1 cellular context compared by ENCODE assay signal in genomic region chr12:26125451-26126339, GRCh38.
TF ChIP-seq lines count a peak whose summit lies in the region.

No MANE protein-coding gene starts in this region.

TF ChIP-seq in HEK293, 187 proteins besides CTCF, POLR2A, EP300 and RAD21 (continued from another document and continues in another):
- TF ChIP-seq ZNF660 (tag by site-specific recombination; IDR thresholded peaks at IDR 0.05) (0 out of 2 replicates have a peak, but pooled peaks have one; percentile 10), ZNF341 (tag by site-specific recombination; IDR thresholded peaks at IDR 0.05; ENCODE audit: low read depth) (0 out of 2 replicates have a peak, but pooled peaks have one; percentile 18), ZNF311 (tag by site-specific recombination; IDR thresholded peaks at IDR 0.05; ENCODE audit: borderline replicate concordance) (no peak), BCL11B (tag by site-specific recombination; IDR thresholded peaks at IDR 0.05; ENCODE audit: low read depth) (peak; percentile 57; the same call in 1 of the 2 replicates), ZNF571 (tag by site-specific recombination; IDR thresholded peaks at IDR 0.05) (no peak), SCRT2 (tag by site-specific recombination; IDR thresholded peaks at IDR 0.05) (no peak), ZNF629 (tag by site-specific recombination; IDR thresholded peaks at IDR 0.05) (peak; percentile 63), ZFHX2 (tag by site-specific recombination; conservative IDR thresholded peaks at IDR 0.05) (peak; percentile 82), ZNF302 (tag by site-specific recombination; IDR thresholded peaks at IDR 0.05; ENCODE audit: low read depth) (no peak), ZNF707 (tag by site-specific recombination; IDR thresholded peaks at IDR 0.05) (no peak), ZNF600 (tag by site-specific recombination; IDR thresholded peaks at IDR 0.05) (peak; percentile 88), ZBTB48 (tag by site-specific recombination; IDR thresholded peaks at IDR 0.05) (peak; percentile 15; the same call in 1 of the 2 replicates), ZNF544 (tag by site-specific recombination; IDR thresholded peaks at IDR 0.05) (no peak), TCF7L2 (IDR thresholded peaks at IDR 0.05; ENCODE audit: borderline replicate concordance, low read depth, low read length) (no peak), ZNF510 (tag by site-specific recombination; IDR thresholded peaks at IDR 0.05; ENCODE audit: insufficient replicate concordance) (no peak), ZNF792 (tag by site-specific recombination; IDR thresholded peaks at IDR 0.05) (0 out of 2 replicates have a peak, but pooled peaks have one; percentile 45), ZNF354C (tag by site-specific recombination; IDR thresholded peaks at IDR 0.05; ENCODE audit: borderline replicate concordance, low read depth) (no peak), AEBP2 (tag by site-specific recombination; IDR thresholded peaks at IDR 0.05; ENCODE audit: borderline replicate concordance) (no peak), ZNF132 (tag by site-specific recombination; IDR thresholded peaks at IDR 0.05; ENCODE audit: borderline replicate concordance) (no peak), ZEB2 (tag by site-specific recombination; IDR thresholded peaks at IDR 0.05) (peak; percentile 76), ZFP3 (tag by site-specific recombination; IDR thresholded peaks at IDR 0.05; ENCODE audit: low read depth) (no peak), ZSCAN23 (tag by site-specific recombination; IDR thresholded peaks at IDR 0.05) (no peak), ZNF677 (tag by site-specific recombination; IDR thresholded peaks at IDR 0.05) (no peak), ZNF366 (tag by site-specific recombination; conservative IDR thresholded peaks at IDR 0.05) (peak; percentile 16; the same call in 1 of the 2 replicates), ZFP37 (tag by site-specific recombination; IDR thresholded peaks at IDR 0.05) (0 out of 2 replicates have a peak, but pooled peaks have one; percentile 24), ZNF391 (tag by site-specific recombination; IDR thresholded peaks at IDR 0.05; ENCODE audit: borderline replicate concordance, low read depth) (peak; percentile 54; the same call in 1 of the 2 replicates), ZNF16 (tag by site-specific recombination; IDR thresholded peaks at IDR 0.05; ENCODE audit: low read depth) (no peak), ZNF37A (tag by site-specific recombination; IDR thresholded peaks at IDR 0.05) (no peak), SP7 (tag by site-specific recombination; IDR thresholded peaks at IDR 0.05) (peak; percentile 60; the same call in 1 of the 2 replicates), ZNF654 (tag by site-specific recombination; IDR thresholded peaks at IDR 0.05; ENCODE audit: low read depth) (no peak), ZNF426 (tag by site-specific recombination; IDR thresholded peaks at IDR 0.05) (no peak), ZNF830 (tag by site-specific recombination; IDR thresholded peaks at IDR 0.05; ENCODE audit: low read depth) (no peak), BCL11A (tag by site-specific recombination; IDR thresholded peaks at IDR 0.05; ENCODE audit: low read depth) (peak; percentile 25; the same call in 1 of the 2 replicates), ZNF521 (tag by site-specific recombination; IDR thresholded peaks at IDR 0.05) (no peak), KLF9 (tag by site-specific recombination; IDR thresholded peaks at IDR 0.05; ENCODE audit: low read depth) (peak; percentile 42), KLF8 (tag by site-specific recombination; IDR thresholded peaks at IDR 0.05) (peak; percentile 71; the same call in 1 of the 2 replicates), ZNF214 (tag by site-specific recombination; IDR thresholded peaks at IDR 0.05; ENCODE audit: borderline replicate concordance) (no peak), PRDM1 (tag by site-specific recombination; IDR thresholded peaks at IDR 0.05) (peak; percentile 88), ZNF488 (tag by site-specific recombination; IDR thresholded peaks at IDR 0.05) (no peak), ZNF404 (tag by site-specific recombination; IDR thresholded peaks at IDR 0.05) (no peak), ZNF837 (tag by site-specific recombination; IDR thresholded peaks at IDR 0.05) (no peak; the same call in 1 of the 2 replicates), ZNF155 (tag by site-specific recombination; IDR thresholded peaks at IDR 0.05) (no peak), ZNF394 (tag by site-specific recombination; IDR thresholded peaks at IDR 0.05; ENCODE audit: borderline replicate concordance) (peak; percentile 37; the same call in 1 of the 2 replicates), ZNF175 (tag by site-specific recombination; IDR thresholded peaks at IDR 0.05) (no peak), ZNF292 (tag by site-specific recombination; IDR thresholded peaks at IDR 0.05; ENCODE audit: borderline replicate concordance, low read depth) (no peak), PRDM2 (tag by site-specific recombination; IDR thresholded peaks at IDR 0.05; ENCODE audit: borderline replicate concordance) (no peak), ZNF248 (tag by site-specific recombination; IDR thresholded peaks at IDR 0.05) (no peak), ZNF140 (tag by site-specific recombination; IDR thresholded peaks at IDR 0.05) (no peak)
- TF ChIP-seq, protein P1, sequence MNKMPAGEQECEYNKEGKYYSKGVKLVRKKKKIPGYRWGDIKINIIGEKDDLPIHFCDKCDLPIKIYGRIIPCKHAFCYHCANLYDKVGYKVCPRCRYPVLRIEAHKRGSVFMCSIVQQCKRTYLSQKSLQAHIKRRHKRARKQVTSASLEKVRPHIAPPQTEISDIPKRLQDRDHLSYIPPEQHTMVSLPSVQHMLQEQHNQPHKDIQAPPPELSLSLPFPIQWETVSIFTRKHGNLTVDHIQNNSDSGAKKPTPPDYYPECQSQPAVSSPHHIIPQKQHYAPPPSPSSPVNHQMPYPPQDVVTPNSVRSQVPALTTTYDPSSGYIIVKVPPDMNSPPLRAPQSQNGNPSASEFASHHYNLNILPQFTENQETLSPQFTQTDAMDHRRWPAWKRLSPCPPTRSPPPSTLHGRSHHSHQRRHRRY (tag by site-specific recombination; IDR thresholded peaks at IDR 0.05): no peak
- TF ChIP-seq, protein P2, sequence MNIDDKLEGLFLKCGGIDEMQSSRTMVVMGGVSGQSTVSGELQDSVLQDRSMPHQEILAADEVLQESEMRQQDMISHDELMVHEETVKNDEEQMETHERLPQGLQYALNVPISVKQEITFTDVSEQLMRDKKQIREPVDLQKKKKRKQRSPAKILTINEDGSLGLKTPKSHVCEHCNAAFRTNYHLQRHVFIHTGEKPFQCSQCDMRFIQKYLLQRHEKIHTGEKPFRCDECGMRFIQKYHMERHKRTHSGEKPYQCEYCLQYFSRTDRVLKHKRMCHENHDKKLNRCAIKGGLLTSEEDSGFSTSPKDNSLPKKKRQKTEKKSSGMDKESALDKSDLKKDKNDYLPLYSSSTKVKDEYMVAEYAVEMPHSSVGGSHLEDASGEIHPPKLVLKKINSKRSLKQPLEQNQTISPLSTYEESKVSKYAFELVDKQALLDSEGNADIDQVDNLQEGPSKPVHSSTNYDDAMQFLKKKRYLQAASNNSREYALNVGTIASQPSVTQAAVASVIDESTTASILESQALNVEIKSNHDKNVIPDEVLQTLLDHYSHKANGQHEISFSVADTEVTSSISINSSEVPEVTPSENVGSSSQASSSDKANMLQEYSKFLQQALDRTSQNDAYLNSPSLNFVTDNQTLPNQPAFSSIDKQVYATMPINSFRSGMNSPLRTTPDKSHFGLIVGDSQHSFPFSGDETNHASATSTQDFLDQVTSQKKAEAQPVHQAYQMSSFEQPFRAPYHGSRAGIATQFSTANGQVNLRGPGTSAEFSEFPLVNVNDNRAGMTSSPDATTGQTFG (tag by site-specific recombination; IDR thresholded peaks at IDR 0.05; ENCODE audit: borderline replicate concordance): no peak
- TF ChIP-seq, protein P3, sequence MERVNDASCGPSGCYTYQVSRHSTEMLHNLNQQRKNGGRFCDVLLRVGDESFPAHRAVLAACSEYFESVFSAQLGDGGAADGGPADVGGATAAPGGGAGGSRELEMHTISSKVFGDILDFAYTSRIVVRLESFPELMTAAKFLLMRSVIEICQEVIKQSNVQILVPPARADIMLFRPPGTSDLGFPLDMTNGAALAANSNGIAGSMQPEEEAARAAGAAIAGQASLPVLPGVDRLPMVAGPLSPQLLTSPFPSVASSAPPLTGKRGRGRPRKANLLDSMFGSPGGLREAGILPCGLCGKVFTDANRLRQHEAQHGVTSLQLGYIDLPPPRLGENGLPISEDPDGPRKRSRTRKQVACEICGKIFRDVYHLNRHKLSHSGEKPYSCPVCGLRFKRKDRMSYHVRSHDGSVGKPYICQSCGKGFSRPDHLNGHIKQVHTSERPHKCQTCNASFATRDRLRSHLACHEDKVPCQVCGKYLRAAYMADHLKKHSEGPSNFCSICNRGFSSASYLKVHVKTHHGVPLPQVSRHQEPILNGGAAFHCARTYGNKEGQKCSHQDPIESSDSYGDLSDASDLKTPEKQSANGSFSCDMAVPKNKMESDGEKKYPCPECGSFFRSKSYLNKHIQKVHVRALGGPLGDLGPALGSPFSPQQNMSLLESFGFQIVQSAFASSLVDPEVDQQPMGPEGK (tag by site-specific recombination; IDR thresholded peaks at IDR 0.05): peak; percentile 87
- TF ChIP-seq, protein P4, sequence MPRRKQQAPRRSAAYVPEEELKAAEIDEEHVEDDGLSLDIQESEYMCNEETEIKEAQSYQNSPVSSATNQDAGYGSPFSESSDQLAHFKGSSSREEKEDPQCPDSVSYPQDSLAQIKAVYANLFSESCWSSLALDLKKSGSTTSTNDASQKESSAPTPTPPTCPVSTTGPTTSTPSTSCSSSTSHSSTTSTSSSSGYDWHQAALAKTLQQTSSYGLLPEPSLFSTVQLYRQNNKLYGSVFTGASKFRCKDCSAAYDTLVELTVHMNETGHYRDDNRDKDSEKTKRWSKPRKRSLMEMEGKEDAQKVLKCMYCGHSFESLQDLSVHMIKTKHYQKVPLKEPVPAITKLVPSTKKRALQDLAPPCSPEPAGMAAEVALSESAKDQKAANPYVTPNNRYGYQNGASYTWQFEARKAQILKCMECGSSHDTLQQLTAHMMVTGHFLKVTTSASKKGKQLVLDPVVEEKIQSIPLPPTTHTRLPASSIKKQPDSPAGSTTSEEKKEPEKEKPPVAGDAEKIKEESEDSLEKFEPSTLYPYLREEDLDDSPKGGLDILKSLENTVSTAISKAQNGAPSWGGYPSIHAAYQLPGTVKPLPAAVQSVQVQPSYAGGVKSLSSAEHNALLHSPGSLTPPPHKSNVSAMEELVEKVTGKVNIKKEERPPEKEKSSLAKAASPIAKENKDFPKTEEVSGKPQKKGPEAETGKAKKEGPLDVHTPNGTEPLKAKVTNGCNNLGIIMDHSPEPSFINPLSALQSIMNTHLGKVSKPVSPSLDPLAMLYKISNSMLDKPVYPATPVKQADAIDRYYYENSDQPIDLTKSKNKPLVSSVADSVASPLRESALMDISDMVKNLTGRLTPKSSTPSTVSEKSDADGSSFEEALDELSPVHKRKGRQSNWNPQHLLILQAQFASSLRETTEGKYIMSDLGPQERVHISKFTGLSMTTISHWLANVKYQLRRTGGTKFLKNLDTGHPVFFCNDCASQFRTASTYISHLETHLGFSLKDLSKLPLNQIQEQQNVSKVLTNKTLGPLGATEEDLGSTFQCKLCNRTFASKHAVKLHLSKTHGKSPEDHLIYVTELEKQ (tag by site-specific recombination; IDR thresholded peaks at IDR 0.05; ENCODE audit: borderline replicate concordance): no peak
